In the genomic region with DNA sequence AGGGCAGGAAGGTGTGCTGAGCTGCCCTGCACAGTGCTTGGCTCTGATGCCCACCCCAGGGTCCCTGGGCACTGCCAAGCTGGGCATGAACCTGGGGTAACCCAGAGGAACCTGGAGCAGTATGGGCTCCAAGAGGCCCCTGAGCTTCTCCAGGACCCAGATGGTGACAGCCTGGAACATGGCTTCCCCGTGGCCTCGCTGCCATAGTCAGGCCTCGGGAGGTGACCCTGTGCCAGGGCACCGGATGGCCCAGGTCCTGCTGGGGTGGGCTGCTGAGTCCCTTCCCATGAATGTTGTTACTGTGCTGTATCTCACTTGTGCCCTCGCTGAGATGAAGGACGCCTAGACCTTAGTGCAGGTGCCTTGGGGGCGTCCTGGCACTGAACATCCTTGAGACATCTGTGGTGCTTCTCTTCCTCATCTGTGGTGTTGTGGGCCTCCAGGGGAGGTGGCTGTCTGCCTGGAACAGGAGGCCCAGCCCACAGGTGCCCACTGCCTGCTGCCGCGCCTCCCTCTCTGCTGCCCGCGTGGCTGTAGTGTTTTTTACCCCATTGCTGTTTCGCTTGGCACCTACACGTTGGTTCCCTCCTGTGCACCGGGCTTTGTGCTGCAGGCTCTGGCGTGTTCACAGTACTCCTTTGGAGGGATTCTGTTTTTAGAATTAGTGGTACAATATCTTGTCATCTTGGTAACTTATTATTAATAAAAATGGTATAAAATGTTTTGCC, we compare ENCODE assay signal across 20 cellular contexts.
A peak's percentile ranks its signal among the peaks of the same experiment; 100 is the strongest.
DNase-seq lines count a peak whose midpoint lies in the region; ATAC-seq lines count a peak whose summit lies in the region.
"Had no signal": no experiment of that assay in that cellular context is flagged by ENCODE, and none has a peak within 500 bp of the region (broad histone marks: within the 10 kb centered on the region; RNA-seq: fewer than 3 reads in every experiment).

No MANE protein-coding gene starts in this region.

- no peak overlapping the region for H4K91ac ChIP-seq in neuronal stem cell (ENCODE audit: low read depth, low read length, poor library complexity)

- H2AK5ac ChIP-seq in neuronal stem cell (ENCODE audit: low read depth, low read length) = peak overlapping the region; percentile 82

- peaks cover 6% of the 10 kb centered on the region for H3K36me3 Mint-ChIP-seq in activated CD4-positive, alpha-beta T cell treated with anti-CD3 and anti-CD28 coated beads, Interleukin-2, amount 10 ng/mL, durations not matched to agents 24 days and 14 days (ENCODE audit: low read depth)
- H3K36me3 Mint-ChIP-seq: CD8-positive, alpha-beta T cell had no signal

- peak overlapping the region; percentile 74 for H2BK120ac ChIP-seq in neuronal stem cell (ENCODE audit: low read depth, low read length)

- peak; percentile 51 for DNase-seq in activated CD4-positive, alpha-beta T cell treated with anti-CD3 and anti-CD28 coated beads, Interleukin-2, amount 10 ng/mL, durations not matched to agents 24 days and 14 days
- DNase-seq in activated CD4-positive, alpha-beta T cell treated with anti-CD3 and anti-CD28 coated beads, Interleukin-2, amount 50 U/mL, for 48 hours = no peak
- DNase-seq in D341Med (ENCODE audit: low spot score) (peak; percentile 17), RPMI8226 (peak; percentile 68), neuronal stem cell (ENCODE audit: low spot score) (no peak), SW480 (ENCODE audit: low spot score) (no peak), MG63 (no peak)
- DNase-seq: AML-193, Calu3, DMS 273 treated with DMSO at 0.1 percent for 48 hours, DMS53, DND-41, EL, GM23248 had no signal

- H3K27ac Mint-ChIP-seq in activated CD4-positive, alpha-beta T cell treated with anti-CD3 and anti-CD28 coated beads, Interleukin-2, amount 10 ng/mL, durations not matched to agents 24 days and 14 days = no peak overlapping the region
- H3K27ac Mint-ChIP-seq: CD8-positive, alpha-beta T cell had no signal

- H3K27me3 Mint-ChIP-seq in activated CD4-positive, alpha-beta T cell treated with anti-CD3 and anti-CD28 coated beads, Interleukin-2, amount 10 ng/mL, durations not matched to agents 24 days and 14 days = no peaks in the 10 kb centered on the region

- ATAC-seq in GM18498 (IDR thresholded peaks at IDR 0.05; ENCODE audit: unreplicated experiment) = no peak
- ATAC-seq: A549; CD8-positive, alpha-beta T cell had no signal

- peak overlapping the region; percentile 84 for H2BK15ac ChIP-seq in neuronal stem cell (ENCODE audit: low read length)

- no peaks in the 10 kb centered on the region for H3K79me1 ChIP-seq in neuronal stem cell (ENCODE audit: low read depth, low read length)

- no peak overlapping the region for H3K9ac ChIP-seq in neuronal stem cell (ENCODE audit: low read depth, low read length, poor library complexity)
- H3K9ac ChIP-seq: GM23248 had no signal

- H3K27ac ChIP-seq in neuronal stem cell (replicated peaks; ENCODE audit: low read length) = no peak overlapping the region
- H3K27ac ChIP-seq: 22Rv1, A549, GM23248, HL-60 had no signal

- no peak overlapping the region for H4K8ac ChIP-seq in neuronal stem cell (ENCODE audit: low read depth, low read length)

- H3K4me2 ChIP-seq in neuronal stem cell (ENCODE audit: insufficient read depth, low read length, poor library complexity, severe bottlenecking) = no peak overlapping the region
- H3K4me2 ChIP-seq: A549 had no signal

- intact Hi-C loops in activated CD4-positive, alpha-beta T cell treated with anti-CD3 and anti-CD28 coated beads, Interleukin-2, amount 10 ng/mL, durations not matched to agents 24 days and 14 days (cut with micrococcal nuclease) = no loop called here

- no peak overlapping the region for H3K4me3 Mint-ChIP-seq in activated CD4-positive, alpha-beta T cell treated with anti-CD3 and anti-CD28 coated beads, Interleukin-2, amount 10 ng/mL, durations not matched to agents 24 days and 14 days
- H3K4me3 Mint-ChIP-seq: CD8-positive, alpha-beta T cell had no signal

- H3K9me3 ChIP-seq in neuronal stem cell (replicated peaks in 1 of 2; ENCODE audit: control insufficient read depth in 2 of 2, insufficient read depth in 1 of 2, low read depth in 1 of 2, low read length in 2 of 2) (no peaks in the 10 kb centered on the region), MG63 (peaks cover 2% of the 10 kb centered on the region; the same call in 1 of the 2 replicates)
- H3K9me3 ChIP-seq: A549, HAP-1 had no signal

- no peaks in the 10 kb centered on the region for H3K4me1 Mint-ChIP-seq in activated CD4-positive, alpha-beta T cell treated with anti-CD3 and anti-CD28 coated beads, Interleukin-2, amount 10 ng/mL, durations not matched to agents 24 days and 14 days

- H3K27me3 ChIP-seq in neuronal stem cell (ENCODE audit: control insufficient read depth in 3 of 3, insufficient read depth in 3 of 3, low read depth in 1 of 3, low read length in 3 of 3) = peaks cover 0 to 3% (median 0%) of the 10 kb centered on the region in 3 experiments
- no peaks in the 10 kb centered on the region for H3K27me3 ChIP-seq in MG63

- no peak overlapping the region for H3K4ac ChIP-seq in neuronal stem cell (ENCODE audit: low read length)

- no peak overlapping the region for H2BK12ac ChIP-seq in neuronal stem cell (ENCODE audit: low read length)

- peaks cover 0 to 6% of the 10 kb centered on the region in 2 donors for H3K4me1 ChIP-seq in neuronal stem cell (ENCODE audit: control insufficient read depth in 2 of 2, insufficient read depth in 1 of 2, low read depth in 1 of 2, low read length in 2 of 2)
- H3K4me1 ChIP-seq: A549, HAP-1 had no signal

- no peaks in the 10 kb centered on the region for H3K36me3 ChIP-seq in neuronal stem cell (replicated peaks in 1 of 2; ENCODE audit: control insufficient read depth in 2 of 2, insufficient read depth in 2 of 2, low read length in 2 of 2)
- H3K36me3 ChIP-seq in MG63 = no peaks in the 10 kb centered on the region
- H3K36me3 ChIP-seq: HAP-1 had no signal

- H3K9me3 Mint-ChIP-seq in activated CD4-positive, alpha-beta T cell treated with anti-CD3 and anti-CD28 coated beads, Interleukin-2, amount 10 ng/mL, durations not matched to agents 24 days and 14 days = no peaks in the 10 kb centered on the region
- H3K9me3 Mint-ChIP-seq: CD8-positive, alpha-beta T cell had no signal

- H2BK5ac ChIP-seq in neuronal stem cell (ENCODE audit: low read length) = no peak overlapping the region

- H3K14ac ChIP-seq in neuronal stem cell (ENCODE audit: low read length) = peak overlapping the region; percentile 71

- H3K4me3 ChIP-seq in neuronal stem cell (ENCODE audit: low read length in 2 of 2) (no peak overlapping the region), MG63 (no peak overlapping the region)
- H3K4me3 ChIP-seq: A549, GM23248, HAP-1 had no signal

- WGBS in neuronal stem cell (ENCODE audit: extremely low coverage in 2 of 2, insufficient read length in 2 of 2, insufficient replicate concordance in 1 of 2), 2 donors = no CpG with 5 or more reads among the region's 15 CpGs

- peak overlapping the region; percentile 69 for H3K18ac ChIP-seq in neuronal stem cell (ENCODE audit: low read length)

- H2AFZ ChIP-seq in neuronal stem cell (ENCODE audit: low read length) = no peak overlapping the region
- H2AFZ ChIP-seq: GM23248 had no signal

- peak overlapping the region; percentile 85 for H3K23ac ChIP-seq in neuronal stem cell (ENCODE audit: low read depth, low read length, poor library complexity)

Comparison
In these comparisons a context has a peak if more than half of its experiments do, and no peak if none do; other contexts are left out.
1. DNase-seq: peak in activated CD4-positive, alpha-beta T cell treated with anti-CD3 and anti-CD28 coated beads, Interleukin-2, amount 10 ng/mL, durations not matched to agents 24 days and 14 days (single experiment), D341Med (single experiment) and RPMI8226 (single experiment); none in activated CD4-positive, alpha-beta T cell treated with anti-CD3 and anti-CD28 coated beads, Interleukin-2, amount 50 U/mL, for 48 hours (0 of 2), neuronal stem cell (single experiment), SW480 (single experiment) and MG63 (single experiment).